Comparison of ENCODE assay signal across 11 cellular contexts in the genomic region with DNA sequence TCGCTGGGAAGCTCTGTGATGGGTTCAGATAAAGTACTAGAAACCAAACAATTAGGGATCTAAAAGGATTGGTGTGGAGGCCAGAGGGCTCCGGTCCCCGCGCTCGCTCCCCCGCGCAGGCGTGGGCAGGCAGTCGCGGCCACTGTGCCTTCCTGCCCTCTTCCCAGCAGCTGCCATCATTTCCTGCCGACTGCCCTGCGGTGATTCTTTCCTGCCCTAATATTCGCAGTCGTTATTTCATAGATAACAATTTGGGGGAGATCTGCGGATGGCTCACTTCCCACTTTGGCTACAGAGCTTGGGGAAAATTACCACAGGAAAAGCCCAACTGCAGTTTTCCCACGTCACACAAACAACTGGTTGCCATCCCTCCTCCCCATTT.
DNase-seq lines count a peak whose midpoint lies in the region; ATAC-seq and TF ChIP-seq lines count a peak whose summit lies in the region.
"Had no signal": no experiment of that assay in that cellular context is flagged by ENCODE, and none has a peak within 500 bp of the region (broad histone marks: within the 10 kb centered on the region; RNA-seq: fewer than 3 reads in every experiment).

No MANE protein-coding gene starts in this region.

- ATAC-seq in HG03135 (IDR thresholded peaks at IDR 0.05; ENCODE audit: unreplicated experiment), result no peak

- DNase-seq in NCI-H1105 treated with DMSO at 0.1 percent for 48 hours (lab: John Stamatoyannopoulos, UW), result peak; percentile 44
- no peak for DNase-seq in NCI-H1105 (lab: John Stamatoyannopoulos, UW)
- DNase-seq in cardiac fibroblast (ENCODE audit: low read depth in 2 of 2), result no peak
- DNase-seq in superior temporal gyrus (ENCODE audit: extremely low spot score), result peak; percentile 68
- DNase-seq in NCI-H2029 treated with DMSO at 0.1 percent for 48 hours (lab: John Stamatoyannopoulos, UW), result no peak
- DNase-seq in cortex of kidney (lab: John Stamatoyannopoulos, UW), result no peak
- DNase-seq: activated T-cell treated with anti-CD3 and anti-CD28 coated beads, Interleukin-2, amount 50 U/mL, for 24 hours; RPMI8226; thyroid gland had no signal

- no peaks in the 10 kb centered on the region for H3K27me3 ChIP-seq in layer of hippocampus (ENCODE audit: control insufficient read depth, insufficient read depth, low read length)

- peak overlapping the region; percentile 37 to 38 for H3K4me3 ChIP-seq in cardiac fibroblast (replicated peaks in 1 of 2; ENCODE audit: low read depth in 2 of 2, low read length in 2 of 2)

- peak overlapping the region; percentile 90 for H3K27ac ChIP-seq in layer of hippocampus (ENCODE audit: low read depth, low read length)
- H3K27ac ChIP-seq: thyroid gland had no signal

- TF ChIP-seq CTCF in cardiac fibroblast (IDR thresholded peaks at IDR 0.05; ENCODE audit: low read depth, low read length), result no peak

Comparison
In these comparisons a context has a peak if more than half of its experiments do, and no peak if none do; other contexts are left out.
1. DNase-seq: peak in NCI-H1105 treated with DMSO at 0.1 percent for 48 hours (single experiment) and superior temporal gyrus (single experiment); none in NCI-H1105 (single experiment), cardiac fibroblast (0 of 2), NCI-H2029 treated with DMSO at 0.1 percent for 48 hours (single experiment) and cortex of kidney (single experiment).